ENCODE assay signal across 6 cellular contexts in genomic region chr1:32472966-32473365, GRCh38. TPM values are rescaled to one million over a fixed set of nuclear protein-coding genes. Genes with fewer than 3 reads are reported as not detected.
"Had no signal": no experiment of that assay in that cellular context is flagged by ENCODE, and none has a peak within 500 bp of the region (broad histone marks: within the 10 kb centered on the region; RNA-seq: fewer than 3 reads in every experiment).

No MANE protein-coding gene starts in this region.

RNA-seq across cellular contexts. Expression of gene ZBTB8B, which starts 8.1 kb away (rescaled TPM):
- total RNA-seq: OCI-LY7, Right ventricle myocardium inferior, Right ventricle myocardium superior, RPMI7951, SJCRH30, SJSA1 had no signal
